21 cellular contexts compared by ENCODE assay signal in genomic region chr11:126588630-126589491, GRCh38.
DNase-seq lines count a peak whose midpoint lies in the region; ATAC-seq and TF ChIP-seq lines count a peak whose summit lies in the region.
"Had no signal": no experiment of that assay in that cellular context is flagged by ENCODE, and none has a peak within 500 bp of the region (broad histone marks: within the 10 kb centered on the region; RNA-seq: fewer than 3 reads in every experiment).

No MANE protein-coding gene starts in this region.

- CTCF ChIA-PET in HEK293 (lab: Yijun Ruan, JAX), result no interaction called here

- H3K4me3 ChIP-seq in HEK293 (ENCODE audit: low read depth, low read length) (no peak overlapping the region), neural cell (ENCODE audit: low read length) (no peak overlapping the region)
- H3K4me3 ChIP-seq: lower lobe of right lung, ovary, sigmoid colon, tibial artery had no signal

- no peaks in the 10 kb centered on the region for H3K9me3 Mint-ChIP-seq in activated T-helper 17 cell treated with anti-CD3 and anti-CD28 coated beads, Interleukin-2, amount 50 U/mL, for 72 hours
- H3K9me3 Mint-ChIP-seq: activated naive CD8-positive, alpha-beta T cell treated with anti-CD3 and anti-CD28 coated beads for 36 hours; CD8-positive, alpha-beta T cell; effector memory CD8-positive, alpha-beta T cell had no signal

- no peaks in the 10 kb centered on the region for H3K27me3 Mint-ChIP-seq in activated T-helper 17 cell treated with anti-CD3 and anti-CD28 coated beads, Interleukin-2, amount 50 U/mL, for 72 hours
- H3K27me3 Mint-ChIP-seq: activated naive CD8-positive, alpha-beta T cell treated with anti-CD3 and anti-CD28 coated beads for 36 hours had no signal

- ATAC-seq in GM19324 (IDR thresholded peaks at IDR 0.05; ENCODE audit: low FRiP score, unreplicated experiment), result no peak
- no peak for ATAC-seq in activated T-helper 17 cell treated with anti-CD3 and anti-CD28 coated beads, Interleukin-2, amount 50 U/mL, for 72 hours (replicated peaks)
- no peak for ATAC-seq in GM19452 (IDR thresholded peaks at IDR 0.05; ENCODE audit: unreplicated experiment)
- ATAC-seq: CD8-positive, alpha-beta T cell; effector memory CD8-positive, alpha-beta T cell; SK-N-SH treated with all-trans-retinoic acid at 6 μM for 48 hours had no signal

- peak overlapping the region; percentile 10 for H3K9ac ChIP-seq in neural cell (ENCODE audit: low read length)

- no peaks in the 10 kb centered on the region for H3K4me1 Mint-ChIP-seq in activated T-helper 17 cell treated with anti-CD3 and anti-CD28 coated beads, Interleukin-2, amount 50 U/mL, for 72 hours
- H3K4me1 Mint-ChIP-seq: activated naive CD8-positive, alpha-beta T cell treated with anti-CD3 and anti-CD28 coated beads for 36 hours had no signal

- no peak overlapping the region for H2AFZ ChIP-seq in neural cell (ENCODE audit: low read depth, low read length)

- peak; percentile 79 for DNase-seq in NCI-H146 (lab: John Stamatoyannopoulos, UW)
- DNase-seq in NCI-H510A treated with DMSO at 0.1 percent for 48 hours (lab: John Stamatoyannopoulos, UW), result peak; percentile 74
- DNase-seq: activated CD4-positive, alpha-beta T cell treated with anti-CD3 and anti-CD28 coated beads for 1 hour; activated naive CD8-positive, alpha-beta T cell treated with anti-CD3 and anti-CD28 coated beads for 36 hours; CD8-positive, alpha-beta T cell; effector memory CD8-positive, alpha-beta T cell; EL; Kasumi-1; lower lobe of right lung; NCI-H1694 treated with DMSO at 0.1 percent for 48 hours; ovary; sigmoid colon; stimulated activated naive CD4-positive, alpha-beta T cell treated with Interleukin-2 at 50 U/mL for 16 hours; tibial artery had no signal

- no peak overlapping the region for H3K27ac ChIP-seq in HEK293 (ENCODE audit: extremely low read depth, low read depth, low read length)
- no peak overlapping the region for H3K27ac ChIP-seq in neural cell (ENCODE audit: low read length)
- H3K27ac ChIP-seq: lower lobe of right lung, ovary, RWPE1, sigmoid colon, tibial artery had no signal

- TF ChIP-seq CTCF in HEK293 (tag by site-specific recombination; IDR thresholded peaks at IDR 0.05), result no peak
- no peak for TF ChIP-seq CTCF in neural cell (IDR thresholded peaks at IDR 0.05; ENCODE audit: poor library complexity, severe bottlenecking)

- H3K27ac Mint-ChIP-seq in activated T-helper 17 cell treated with anti-CD3 and anti-CD28 coated beads, Interleukin-2, amount 50 U/mL, for 72 hours, result no peak overlapping the region
- H3K27ac Mint-ChIP-seq: activated naive CD8-positive, alpha-beta T cell treated with anti-CD3 and anti-CD28 coated beads for 36 hours; CD8-positive, alpha-beta T cell; effector memory CD8-positive, alpha-beta T cell had no signal

- no peaks in the 10 kb centered on the region for H3F3A ChIP-seq in neural cell (ENCODE audit: insufficient read depth, low read length, poor library complexity, severe bottlenecking)

- POLR2A ChIA-PET in HEK293 (lab: Yijun Ruan, JAX), result no interaction called here

- H4K20me1 ChIP-seq in neural cell (ENCODE audit: insufficient read depth), result no peaks in the 10 kb centered on the region

- H3K4me3 Mint-ChIP-seq in activated T-helper 17 cell treated with anti-CD3 and anti-CD28 coated beads, Interleukin-2, amount 50 U/mL, for 72 hours, result no peak overlapping the region
- H3K4me3 Mint-ChIP-seq: activated naive CD8-positive, alpha-beta T cell treated with anti-CD3 and anti-CD28 coated beads for 36 hours; CD8-positive, alpha-beta T cell; effector memory CD8-positive, alpha-beta T cell had no signal

- H3K4me1 ChIP-seq in HEK293 (ENCODE audit: control insufficient read depth, insufficient read depth, low read length), result peaks cover 9% of the 10 kb centered on the region

- no peak overlapping the region for H3K4me2 ChIP-seq in neural cell (ENCODE audit: low read length)

- no peaks in the 10 kb centered on the region for H3K79me2 ChIP-seq in neural cell (replicated peaks; ENCODE audit: insufficient read depth, low read length)

- no peaks in the 10 kb centered on the region for H3K36me3 Mint-ChIP-seq in activated T-helper 17 cell treated with anti-CD3 and anti-CD28 coated beads, Interleukin-2, amount 50 U/mL, for 72 hours (ENCODE audit: low read depth)
- H3K36me3 Mint-ChIP-seq: activated naive CD8-positive, alpha-beta T cell treated with anti-CD3 and anti-CD28 coated beads for 36 hours; CD8-positive, alpha-beta T cell had no signal

- H3K9me3 ChIP-seq in HEK293 (ENCODE audit: control insufficient read depth, insufficient read depth, low read depth, low read length), result no peaks in the 10 kb centered on the region
- H3K9me3 ChIP-seq in neural cell (ENCODE audit: low read length), result no peaks in the 10 kb centered on the region
- H3K9me3 ChIP-seq: lower lobe of right lung, ovary, sigmoid colon, tibial artery had no signal

- H3K9me2 ChIP-seq in neural cell (ENCODE audit: insufficient read depth, low read length), result no peaks in the 10 kb centered on the region

- TF ChIP-seq RAD21 in neural cell (conservative IDR thresholded peaks at IDR 0.05), result no peak

- no peak for TF ChIP-seq EP300 in neural cell (conservative IDR thresholded peaks at IDR 0.05; ENCODE audit: poor library complexity, severe bottlenecking)

- no peaks in the 10 kb centered on the region for H3K27me3 ChIP-seq in neural cell (ENCODE audit: insufficient read depth, low read depth, low read length)
- H3K27me3 ChIP-seq: ovary, sigmoid colon had no signal

- H3K36me3 ChIP-seq in HEK293 (ENCODE audit: control insufficient read depth in 2 of 2, insufficient read depth in 1 of 2, low read length in 2 of 2) (no peaks in the 10 kb centered on the region), neural cell (ENCODE audit: insufficient read depth, low read length) (no peaks in the 10 kb centered on the region)
- H3K36me3 ChIP-seq: lower lobe of right lung, ovary, sigmoid colon, tibial artery had no signal

TF ChIP-seq in HEK293, 187 proteins besides CTCF, POLR2A, EP300 and RAD21:
- peak; percentile 49 for TF ChIP-seq ZIC2 (tag by site-specific recombination; IDR thresholded peaks at IDR 0.05)
- no peak for TF ChIP-seq EGR2 (tag by site-specific recombination; IDR thresholded peaks at IDR 0.05; ENCODE audit: low read depth)
- TF ChIP-seq GLIS1 (tag by site-specific recombination; IDR thresholded peaks at IDR 0.05), result peak; percentile 74
- TF ChIP-seq ZNF596 (tag by site-specific recombination; IDR thresholded peaks at IDR 0.05), result no peak

TF ChIP-seq in neural cell, 6 proteins besides CTCF, POLR2A, EP300 and RAD21:
- TF ChIP-seq SMC3 (conservative IDR thresholded peaks at IDR 0.05; ENCODE audit: poor library complexity), result no peak
- TF ChIP-seq TAF1 (IDR thresholded peaks at IDR 0.05; ENCODE audit: low read depth), result no peak
- TF ChIP-seq MXI1 (conservative IDR thresholded peaks at IDR 0.05; ENCODE audit: poor library complexity, severe bottlenecking), result no peak
- no peak for TF ChIP-seq EZH2 (IDR thresholded peaks at IDR 0.05; ENCODE audit: borderline replicate concordance, insufficient read depth, low read length, poor library complexity, severe bottlenecking)
- TF ChIP-seq REST (IDR thresholded peaks at IDR 0.05; ENCODE audit: borderline replicate concordance), result peak; percentile 85
